ENCODE assay signal across 8 cellular contexts in the genomic region with DNA sequence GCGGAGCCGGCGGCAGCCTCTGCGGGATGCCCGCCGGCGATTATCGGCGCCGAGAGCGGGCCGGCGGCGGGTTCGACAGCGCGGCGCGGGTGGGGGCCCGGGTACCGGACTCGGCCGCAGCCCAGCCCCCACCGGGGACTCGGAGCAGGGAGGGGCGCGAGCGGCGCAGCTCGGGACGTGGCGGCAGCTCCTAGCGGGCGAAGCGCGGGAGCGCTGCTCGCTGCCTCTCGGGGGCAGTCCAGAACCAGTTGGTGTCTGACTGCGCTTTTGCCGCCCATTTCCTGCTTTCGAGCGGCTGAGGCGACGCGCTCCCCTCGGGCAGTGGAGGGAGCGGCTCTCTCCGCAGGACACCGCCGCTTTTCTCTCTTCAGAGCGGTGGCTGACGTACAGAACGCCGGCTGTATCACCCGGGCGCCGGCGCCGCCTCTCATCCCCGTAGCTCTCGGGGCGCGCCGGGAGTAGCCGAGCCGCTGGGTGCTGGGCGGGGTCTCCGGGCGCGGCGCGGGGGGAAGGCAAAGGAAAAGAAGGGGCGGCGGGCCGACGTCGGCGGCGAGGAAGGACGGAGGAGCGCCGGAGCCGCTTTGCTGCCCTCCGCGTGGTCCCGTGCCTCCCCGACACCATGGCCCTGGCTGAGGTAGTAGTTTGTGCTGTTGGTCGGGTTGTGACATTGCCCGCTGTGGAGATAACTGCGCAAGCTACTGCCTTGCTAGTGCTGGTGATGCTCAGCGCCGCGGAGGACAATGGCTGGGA.
DNase-seq lines count a peak whose midpoint lies in the region; ATAC-seq and TF ChIP-seq lines count a peak whose summit lies in the region.

No MANE protein-coding gene starts in this region.

- H3K4me1 ChIP-seq in OCI-LY3 (ENCODE audit: low read length) = peaks cover 43% of the 10 kb centered on the region

- H3K9ac ChIP-seq in OCI-LY3 (ENCODE audit: low read length) = peak overlapping the region; percentile 86

- H3K4me3 ChIP-seq in OCI-LY3 (ENCODE audit: low read length) = peak overlapping the region; percentile 96

- H3K9me3 ChIP-seq in OCI-LY3 (ENCODE audit: insufficient read depth, low read length) = no peaks in the 10 kb centered on the region

- H3K9me3 Mint-ChIP-seq in activated T-cell treated with anti-CD3 and anti-CD28 coated beads, Interleukin-2, amount 50 U/mL, for 24 hours = no peaks in the 10 kb centered on the region

- no peaks in the 10 kb centered on the region for H4K20me1 ChIP-seq in OCI-LY3 (ENCODE audit: insufficient read depth, low read length)

- peak; percentile 53 for TF ChIP-seq CTCF in OCI-LY3 (IDR thresholded peaks at IDR 0.05; ENCODE audit: low read depth, low read length)

- H3K27me3 Mint-ChIP-seq in activated T-cell treated with anti-CD3 and anti-CD28 coated beads, Interleukin-2, amount 50 U/mL, for 24 hours = no peaks in the 10 kb centered on the region

- peak overlapping the region; percentile 84 for H3K4me3 Mint-ChIP-seq in activated T-cell treated with anti-CD3 and anti-CD28 coated beads, Interleukin-2, amount 50 U/mL, for 24 hours

- peak overlapping the region; percentile 93 for H3K4me2 ChIP-seq in OCI-LY3 (ENCODE audit: low read length)

- peak overlapping the region; percentile 35; the same call in 1 of the 2 replicates for H2AFZ ChIP-seq in OCI-LY3 (ENCODE audit: low read depth, low read length)

- peak; percentile 71 for ATAC-seq in GM21367 (IDR thresholded peaks at IDR 0.05; ENCODE audit: unreplicated experiment)
- peak; percentile 93 for ATAC-seq in esophagus mucosa

- no peaks in the 10 kb centered on the region for H3K36me3 ChIP-seq in OCI-LY3 (replicated peaks; ENCODE audit: low read depth, low read length)

- DNase-seq in DMS 273 (lab: John Stamatoyannopoulos, UW; ENCODE audit: unreplicated experiment) = peak; percentile 91
- DNase-seq in HT1080 (ENCODE audit: low read depth) = peak; percentile 87
- peak; percentile 91 for DNase-seq in activated T-cell treated with anti-CD3 and anti-CD28 coated beads, Interleukin-2, amount 50 U/mL, for 24 hours
- peak; percentile 91 for DNase-seq in myocyte (ENCODE audit: low read depth)
- peak; percentile 60 to 74 for DNase-seq in stimulated activated CD8-positive, alpha-beta memory T cell treated with anti-CD3 and anti-CD28 coated beads, Interleukin-7, amount 100 ng/mL, for 4 hours (ENCODE audit: low read depth in 2 of 2)

- no peaks in the 10 kb centered on the region for H3K27me3 ChIP-seq in OCI-LY3 (ENCODE audit: low read depth, low read length)

- peak overlapping the region; percentile 99 for H3K27ac Mint-ChIP-seq in activated T-cell treated with anti-CD3 and anti-CD28 coated beads, Interleukin-2, amount 50 U/mL, for 24 hours

- H3K27ac ChIP-seq in OCI-LY3 (ENCODE audit: low read length) = peak overlapping the region; percentile 96

- peaks cover 29% of the 10 kb centered on the region for H3K36me3 Mint-ChIP-seq in activated T-cell treated with anti-CD3 and anti-CD28 coated beads, Interleukin-2, amount 50 U/mL, for 24 hours (ENCODE audit: low read depth)

- peaks cover 30% of the 10 kb centered on the region for H3K79me2 ChIP-seq in OCI-LY3 (ENCODE audit: low read length)

- peaks cover 40% of the 10 kb centered on the region for H3K4me1 Mint-ChIP-seq in activated T-cell treated with anti-CD3 and anti-CD28 coated beads, Interleukin-2, amount 50 U/mL, for 24 hours (ENCODE audit: low read depth)

Comparison
In these comparisons a context has a peak if more than half of its experiments do, and no peak if none do; other contexts are left out.
1. Peak in every context shown above with its lines: DNase-seq, ATAC-seq, H3K4me3 ChIP-seq and H3K27ac ChIP-seq.